1 cellular context compared by ENCODE assay signal in the genomic region with DNA sequence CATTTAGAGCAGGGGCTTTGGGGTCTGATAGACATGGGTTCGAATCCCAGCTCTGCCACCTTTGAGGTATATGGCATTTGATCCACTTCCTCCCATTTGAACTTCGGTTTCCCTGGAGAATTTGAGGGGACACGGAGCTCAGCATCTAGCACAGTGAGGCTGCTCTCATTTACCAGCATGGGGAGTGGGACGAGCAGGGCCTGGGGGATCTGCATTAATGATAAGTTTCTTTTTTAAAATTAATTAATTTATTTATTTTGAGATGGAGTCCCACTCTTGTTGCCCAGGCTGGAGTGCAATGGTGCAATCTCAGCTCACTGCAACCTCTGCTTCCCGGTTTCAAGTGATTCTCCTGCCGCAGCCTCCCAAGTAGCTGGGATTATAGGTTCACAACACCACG.
TF ChIP-seq lines count a peak whose summit lies in the region.

No MANE protein-coding gene starts in this region.

TF ChIP-seq in H1, 55 proteins besides CTCF, POLR2A, EP300 and RAD21:
- TF ChIP-seq YY1 (IDR thresholded peaks at IDR 0.05; ENCODE audit: low read depth, low read length) (no peak), TBP (IDR thresholded peaks at IDR 0.05; ENCODE audit: low read depth, low read length) (no peak), BCL11A (IDR thresholded peaks at IDR 0.05; ENCODE audit: low read depth in 2 of 2, low read length in 2 of 2) (no peak), ASH2L (IDR thresholded peaks at IDR 0.05; ENCODE audit: low read length) (no peak), TAF1 (IDR thresholded peaks at IDR 0.05; ENCODE audit: low read depth, low read length) (no peak), TAF7 (optimal IDR thresholded peaks at IDR 0.05; ENCODE audit: borderline replicate concordance, low read depth, low read length) (no peak), CHD2 (IDR thresholded peaks at IDR 0.05; ENCODE audit: low read length) (no peak), RNF2 (IDR thresholded peaks at IDR 0.05; ENCODE audit: borderline replicate concordance, low read depth, low read length, missing control alignments, poor library complexity, severe bottlenecking) (no peak), RXRA (IDR thresholded peaks at IDR 0.05; ENCODE audit: insufficient read depth, low read depth, low read length) (no peak), TCF12 (IDR thresholded peaks at IDR 0.05; ENCODE audit: low read depth, low read length) (no peak), SP1 (IDR thresholded peaks at IDR 0.05; ENCODE audit: low read depth, low read length) (no peak), HDAC6 (IDR thresholded peaks at IDR 0.05; ENCODE audit: low read depth, low read length) (no peak)
- TF ChIP-seq, protein P1, sequence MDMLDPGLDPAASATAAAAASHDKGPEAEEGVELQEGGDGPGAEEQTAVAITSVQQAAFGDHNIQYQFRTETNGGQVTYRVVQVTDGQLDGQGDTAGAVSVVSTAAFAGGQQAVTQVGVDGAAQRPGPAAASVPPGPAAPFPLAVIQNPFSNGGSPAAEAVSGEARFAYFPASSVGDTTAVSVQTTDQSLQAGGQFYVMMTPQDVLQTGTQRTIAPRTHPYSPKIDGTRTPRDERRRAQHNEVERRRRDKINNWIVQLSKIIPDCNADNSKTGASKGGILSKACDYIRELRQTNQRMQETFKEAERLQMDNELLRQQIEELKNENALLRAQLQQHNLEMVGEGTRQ (IDR thresholded peaks at IDR 0.05; ENCODE audit: low read length), result no peak
- TF ChIP-seq, protein P2, sequence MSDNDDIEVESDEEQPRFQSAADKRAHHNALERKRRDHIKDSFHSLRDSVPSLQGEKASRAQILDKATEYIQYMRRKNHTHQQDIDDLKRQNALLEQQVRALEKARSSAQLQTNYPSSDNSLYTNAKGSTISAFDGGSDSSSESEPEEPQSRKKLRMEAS (IDR thresholded peaks at IDR 0.05), result no peak
